ENCODE assay signal across 9 cellular contexts in genomic region chr16:66517586-66518263, GRCh38. TPM values are rescaled to one million over a fixed set of nuclear protein-coding genes. Genes with fewer than 3 reads are reported as not detected.
DNase-seq lines count a peak whose midpoint lies in the region; ATAC-seq, FAIRE-seq and TF ChIP-seq lines count a peak whose summit lies in the region.
"Had no signal": no experiment of that assay in that cellular context is flagged by ENCODE, and none has a peak within 500 bp of the region (broad histone marks: within the 10 kb centered on the region; RNA-seq: fewer than 3 reads in every experiment).

No MANE protein-coding gene starts in this region.

- H3K4me3 ChIP-seq in CD4-positive, CD25-positive, alpha-beta regulatory T cell (ENCODE audit: low read depth, low read length) = no peak overlapping the region
- H3K4me3 ChIP-seq in OCI-LY3 (ENCODE audit: low read length) = peak overlapping the region; percentile 75
- peak overlapping the region in 1 of 4 donors; percentile 26 for H3K4me3 ChIP-seq in pancreas
- H3K4me3 ChIP-seq in mesendoderm (ENCODE audit: low read length) = no peak overlapping the region

- H3K27ac ChIP-seq in CD4-positive, CD25-positive, alpha-beta regulatory T cell (ENCODE audit: insufficient read depth, low read length, poor library complexity, severe bottlenecking) = peak overlapping the region; percentile 89
- H3K27ac ChIP-seq in OCI-LY3 (ENCODE audit: low read length) (peak overlapping the region; percentile 89), pancreas (peak overlapping the region; percentile 96 to 100 (median 99)), mesendoderm (ENCODE audit: low read depth, low read length) (no peak overlapping the region)

- no peak overlapping the region for H2BK15ac ChIP-seq in mesendoderm (replicated peaks; ENCODE audit: low read depth)

- peaks cover 0 to 82% (median 54%) of the 10 kb centered on the region in 4 donors for H3K4me1 Mint-ChIP-seq in CD4-positive, CD25-positive, alpha-beta regulatory T cell
- peaks cover 74% of the 10 kb centered on the region for H3K4me1 Mint-ChIP-seq in endothelial cell (ENCODE audit: unreplicated experiment)

- no peak overlapping the region for H2BK120ac ChIP-seq in mesendoderm (ENCODE audit: low read depth, low read length)

- H4K5ac ChIP-seq in mesendoderm (ENCODE audit: low read length) = no peak overlapping the region

- H3K4me1 ChIP-seq in CD4-positive, CD25-positive, alpha-beta regulatory T cell (ENCODE audit: control insufficient read depth, insufficient read depth, low read length, poor library complexity, severe bottlenecking) = peaks cover 68% of the 10 kb centered on the region
- H3K4me1 ChIP-seq in OCI-LY3 (ENCODE audit: low read length) = peaks cover 64% of the 10 kb centered on the region
- H3K4me1 ChIP-seq in pancreas = peaks cover 19 to 34% (median 20%) of the 10 kb centered on the region in 3 donors
- no peaks in the 10 kb centered on the region for H3K4me1 ChIP-seq in mesendoderm (ENCODE audit: control insufficient read depth, low read depth, low read length)

- peak overlapping the region in 3 of 4 donors; percentile 51 to 80 (median 70) for H3K4me3 Mint-ChIP-seq in CD4-positive, CD25-positive, alpha-beta regulatory T cell
- H3K4me3 Mint-ChIP-seq in endothelial cell (ENCODE audit: unreplicated experiment) = no peak overlapping the region
- H3K4me3 Mint-ChIP-seq: WTC11 had no signal

- H3K4ac ChIP-seq in mesendoderm (ENCODE audit: low read depth, low read length) = no peak overlapping the region

- no peaks in the 10 kb centered on the region for H3K36me3 ChIP-seq in CD4-positive, CD25-positive, alpha-beta regulatory T cell (ENCODE audit: control insufficient read depth, insufficient read depth, low read length)
- H3K36me3 ChIP-seq in OCI-LY3 (replicated peaks; ENCODE audit: low read depth, low read length) = no peaks in the 10 kb centered on the region
- H3K36me3 ChIP-seq in pancreas = peaks cover 0 to 4% (median 0%) of the 10 kb centered on the region in 3 donors
- no peaks in the 10 kb centered on the region for H3K36me3 ChIP-seq in mesendoderm (ENCODE audit: control insufficient read depth, insufficient read depth, low read length)

- H3K18ac ChIP-seq in mesendoderm (ENCODE audit: low read length) = no peak overlapping the region

- no peak for TF ChIP-seq CTCF in OCI-LY3 (IDR thresholded peaks at IDR 0.05; ENCODE audit: low read depth, low read length)
- no peak for TF ChIP-seq CTCF in endothelial cell (IDR thresholded peaks at IDR 0.05; ENCODE audit: unreplicated experiment)
- TF ChIP-seq CTCF in pancreas (IDR thresholded peaks at IDR 0.05) = no peak

- FAIRE-seq in pancreas (lab: Jason Lieb, UNC) = no peak

- no peak overlapping the region for H4K8ac ChIP-seq in mesendoderm (ENCODE audit: low read depth, low read length)

- H3K4me2 ChIP-seq in OCI-LY3 (ENCODE audit: low read length) = peak overlapping the region; percentile 94
- H3K4me2 ChIP-seq in mesendoderm (ENCODE audit: low read length) = no peak overlapping the region

- no peaks in the 10 kb centered on the region for H3K79me2 ChIP-seq in OCI-LY3 (ENCODE audit: low read length)
- H3K79me2 ChIP-seq in mesendoderm (ENCODE audit: control insufficient read depth, insufficient read depth, low read length) = no peaks in the 10 kb centered on the region

- H3K27me3 Mint-ChIP-seq in CD4-positive, CD25-positive, alpha-beta regulatory T cell = no peaks in the 10 kb centered on the region
- peaks cover 6% of the 10 kb centered on the region for H3K27me3 Mint-ChIP-seq in endothelial cell (ENCODE audit: unreplicated experiment)

- no peak overlapping the region for H3K23ac ChIP-seq in mesendoderm (ENCODE audit: low read length)

- no peaks in the 10 kb centered on the region for H3K79me1 ChIP-seq in mesendoderm (ENCODE audit: low read length)

- ATAC-seq in CD4-positive, CD25-positive, alpha-beta regulatory T cell (ENCODE audit: low read depth in 2 of 2) = no peak
- ATAC-seq in pancreas (no peak), GM21619 (IDR thresholded peaks at IDR 0.05; ENCODE audit: unreplicated experiment) (no peak)

- H2BK5ac ChIP-seq in mesendoderm (ENCODE audit: low read length) = no peak overlapping the region

- H3K9me3 Mint-ChIP-seq in CD4-positive, CD25-positive, alpha-beta regulatory T cell = no peaks in the 10 kb centered on the region
- H3K9me3 Mint-ChIP-seq in endothelial cell (ENCODE audit: unreplicated experiment) = no peaks in the 10 kb centered on the region

- no peaks in the 10 kb centered on the region for H3K36me3 Mint-ChIP-seq in CD4-positive, CD25-positive, alpha-beta regulatory T cell
- H3K36me3 Mint-ChIP-seq in endothelial cell (ENCODE audit: low read depth, unreplicated experiment) = peaks cover 14% of the 10 kb centered on the region

- 83 to 87% methylated on average over 8 of the region's 8 CpGs for WGBS in pancreas, 2 donors
- no CpG with 5 or more reads among the region's 8 CpGs for WGBS in mesendoderm (ENCODE audit: extremely low coverage, insufficient coverage, low lambda C conversion rate)

- H3K27me3 ChIP-seq in CD4-positive, CD25-positive, alpha-beta regulatory T cell (ENCODE audit: control insufficient read depth, insufficient read depth, low read length) = no peaks in the 10 kb centered on the region
- H3K27me3 ChIP-seq in OCI-LY3 (ENCODE audit: low read depth, low read length) = peaks cover 6% of the 10 kb centered on the region
- H3K27me3 ChIP-seq in pancreas = no peaks in the 10 kb centered on the region
- H3K27me3 ChIP-seq in mesendoderm (ENCODE audit: insufficient read depth, low read length, poor library complexity) = no peaks in the 10 kb centered on the region

- DNase-seq in CD4-positive, CD25-positive, alpha-beta regulatory T cell = no peak
- DNase-seq in endothelial cell (ENCODE audit: low spot score) = no peak
- peak in 1 of 6 donors; percentile 55 for DNase-seq in pancreas
- no peak for DNase-seq in mesendoderm
- DNase-seq in NCI-H2107 (lab: John Stamatoyannopoulos, UW) = no peak
- no peak for DNase-seq in NCI-H524 (lab: John Stamatoyannopoulos, UW)

- no peak overlapping the region for H2AFZ ChIP-seq in OCI-LY3 (ENCODE audit: low read depth, low read length)

- H2AK5ac ChIP-seq in mesendoderm (ENCODE audit: low read length) = no peak overlapping the region

- intact Hi-C loops in pancreas (cut with DNase I) = no loop called here

- H3K27ac Mint-ChIP-seq in CD4-positive, CD25-positive, alpha-beta regulatory T cell = peak overlapping the region; percentile 95 to 97 (median 97)
- peak overlapping the region; percentile 100 for H3K27ac Mint-ChIP-seq in endothelial cell (ENCODE audit: unreplicated experiment)

- no peaks in the 10 kb centered on the region for H3K9me3 ChIP-seq in CD4-positive, CD25-positive, alpha-beta regulatory T cell (ENCODE audit: control insufficient read depth in 2 of 2, low read length in 2 of 2)
- no peaks in the 10 kb centered on the region for H3K9me3 ChIP-seq in OCI-LY3 (ENCODE audit: insufficient read depth, low read length)
- no peaks in the 10 kb centered on the region for H3K9me3 ChIP-seq in pancreas

- no peak overlapping the region for H3K56ac ChIP-seq in mesendoderm (ENCODE audit: low read length)

- H3K9ac ChIP-seq in OCI-LY3 (ENCODE audit: low read length) = peak overlapping the region; percentile 84
- no peak overlapping the region for H3K9ac ChIP-seq in mesendoderm (ENCODE audit: low read length)

- no peaks in the 10 kb centered on the region for H4K20me1 ChIP-seq in OCI-LY3 (ENCODE audit: insufficient read depth, low read length)

RNA-seq across cellular contexts. Expression of gene TK2, which starts 32.2 kb away (rescaled TPM):
- 8.2 TPM for total RNA-seq in CD4-positive, CD25-positive, alpha-beta regulatory T cell
- polyA plus RNA-seq in CD4-positive, CD25-positive, alpha-beta regulatory T cell = 1 to 10 TPM; 5.1 to 8.8 (median 7.7) TPM
- total RNA-seq in endothelial cell (ENCODE audit: unreplicated experiment) (13.1 TPM), pancreas (10 to 100 TPM; 16.7 to 22.9 (median 21.6) TPM)
- polyA plus RNA-seq in pancreas = 10 to 100 TPM; 13.9 to 17.4 TPM
- polyA plus RNA-seq in mesendoderm (2013, experiment 1 of 2) = 1.8 TPM
- 1.6 TPM for polyA plus RNA-seq in mesendoderm (2013, experiment 2 of 2)

RNA-seq across cellular contexts. Expression of gene CKLF, which starts 34.7 kb away (rescaled TPM):
- total RNA-seq in CD4-positive, CD25-positive, alpha-beta regulatory T cell = 48.2 TPM
- 100 to 1,000 TPM; 157 to 242 (median 168) TPM for polyA plus RNA-seq in CD4-positive, CD25-positive, alpha-beta regulatory T cell
- total RNA-seq in endothelial cell (ENCODE audit: unreplicated experiment) = 38.0 TPM
- total RNA-seq in pancreas = 10 to 100 TPM in 3 of 6 donors, 1 to 10 TPM in 3; 5.9 to 26.1 (median 8.3) TPM
- 10 to 100 TPM; 11.9 to 24.9 TPM for polyA plus RNA-seq in pancreas
- 23.2 TPM for polyA plus RNA-seq in mesendoderm (2013, experiment 1 of 2)
- 22.3 TPM for polyA plus RNA-seq in mesendoderm (2013, experiment 2 of 2)

RNA-seq across cellular contexts. Expression of gene CMTM1, which starts 48.5 kb away (rescaled TPM):
- 3.2 TPM for total RNA-seq in CD4-positive, CD25-positive, alpha-beta regulatory T cell
- polyA plus RNA-seq in CD4-positive, CD25-positive, alpha-beta regulatory T cell = 1 to 10 TPM in 2 of 4 donors, under 1 TPM in 2; 0.26 to 1.7 (median 0.96) TPM
- total RNA-seq in endothelial cell (ENCODE audit: unreplicated experiment) (8.3 TPM), pancreas (1 to 10 TPM in 3 of 6 donors, under 1 TPM in 3; 0.65 to 3.9 (median 1.5) TPM)
- polyA plus RNA-seq in pancreas = under 1 TPM; 0.28 to 0.46 TPM
- polyA plus RNA-seq in mesendoderm (2013, experiment 1 of 2) = 0.53 TPM
- 0.46 TPM for polyA plus RNA-seq in mesendoderm (2013, experiment 2 of 2)
